ENCODE assay signal across 20 cellular contexts in the genomic region with DNA sequence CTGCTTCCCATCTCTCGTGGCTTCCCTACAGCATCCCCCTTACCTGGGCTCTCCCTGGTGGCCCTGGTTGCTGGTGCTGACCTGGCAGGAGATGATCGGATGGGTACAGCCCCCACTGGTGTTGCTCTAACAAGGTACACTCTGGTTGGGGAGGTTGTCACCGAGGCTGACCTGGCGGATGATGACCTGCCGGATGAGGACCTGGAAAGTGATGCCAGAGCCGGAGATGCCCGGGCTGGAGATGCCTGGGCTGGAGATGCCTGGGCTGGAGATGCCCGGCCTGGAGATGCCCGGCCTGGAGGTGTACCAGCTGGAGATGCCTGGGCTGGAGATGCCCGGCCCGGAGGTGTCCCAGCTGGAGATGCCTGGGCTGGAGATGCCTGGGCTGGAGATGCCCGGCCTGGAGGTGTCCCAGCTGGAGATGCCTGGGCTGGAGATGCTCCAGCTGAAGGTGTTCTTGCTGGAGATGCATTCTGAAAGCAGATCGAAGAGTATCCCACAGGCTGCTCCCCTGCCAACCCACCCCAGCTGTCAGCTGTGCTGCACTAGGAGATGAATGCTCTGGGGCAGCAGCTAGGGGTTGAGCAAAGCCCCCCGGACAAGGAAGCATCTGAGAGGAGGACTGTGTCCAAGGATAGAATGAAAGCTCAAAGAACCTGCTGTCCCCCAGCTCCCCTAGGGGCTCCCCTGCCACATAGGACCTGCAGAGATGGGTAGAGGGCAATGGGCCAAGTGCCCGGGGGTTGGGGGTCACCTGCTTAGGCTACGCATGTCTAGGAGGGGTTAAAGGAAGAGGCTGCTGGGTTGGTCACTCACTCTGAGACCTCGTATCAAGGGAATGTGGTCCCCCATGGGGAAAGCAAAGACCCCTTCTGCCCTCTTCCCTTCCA. TPM values are rescaled to one million over a fixed set of nuclear protein-coding genes. Genes with fewer than 3 reads are reported as not detected.
A peak's percentile ranks its signal among the peaks of the same experiment; 100 is the strongest.
DNase-seq lines count a peak whose midpoint lies in the region; ATAC-seq and TF ChIP-seq lines count a peak whose summit lies in the region.
"Had no signal": no experiment of that assay in that cellular context is flagged by ENCODE, and none has a peak within 500 bp of the region (broad histone marks: within the 10 kb centered on the region; RNA-seq: fewer than 3 reads in every experiment).

No MANE protein-coding gene starts in this region.

- H3K36me3 ChIP-seq in thyroid gland = no peaks in the 10 kb centered on the region

- no peaks in the 10 kb centered on the region for H3K27me3 Mint-ChIP-seq in activated naive CD8-positive, alpha-beta T cell treated with anti-CD3 and anti-CD28 coated beads, Interleukin-2, amount 10 ng/mL, durations not matched to agents 7 days and 5 days
- no peaks in the 10 kb centered on the region for H3K27me3 Mint-ChIP-seq in activated naive CD8-positive, alpha-beta T cell treated with anti-CD3 and anti-CD28 coated beads for 36 hours
- H3K27me3 Mint-ChIP-seq in chondrocyte (ENCODE audit: low read depth) = peaks cover 27% of the 10 kb centered on the region

- intact Hi-C loops in thyroid gland (cut with DNase I) = no loop called here

- H3K4me3 Mint-ChIP-seq in activated naive CD8-positive, alpha-beta T cell treated with anti-CD3 and anti-CD28 coated beads, Interleukin-2, amount 10 ng/mL, durations not matched to agents 7 days and 5 days = no peak overlapping the region
- H3K4me3 Mint-ChIP-seq in activated naive CD8-positive, alpha-beta T cell treated with anti-CD3 and anti-CD28 coated beads for 36 hours = no peak overlapping the region
- no peak overlapping the region for H3K4me3 Mint-ChIP-seq in chondrocyte (ENCODE audit: unreplicated experiment)

- peak overlapping the region in 2 of 3 donors; percentile 28 to 58 for H3K27ac ChIP-seq in thyroid gland
- H3K27ac ChIP-seq: A549, KMS-11 had no signal

- no peaks in the 10 kb centered on the region for H3K9me3 ChIP-seq in thyroid gland
- H3K9me3 ChIP-seq: A549 had no signal

- no peak for ATAC-seq in activated naive CD8-positive, alpha-beta T cell treated with anti-CD3 and anti-CD28 coated beads, Interleukin-2, amount 10 ng/mL, durations not matched to agents 7 days and 5 days (ENCODE audit: low read depth)
- ATAC-seq in omental fat pad (ENCODE audit: low FRiP score) (no peak), GM18517 (IDR thresholded peaks at IDR 0.05; ENCODE audit: unreplicated experiment) (no peak)
- ATAC-seq: A549, HepG2, PC-3 had no signal

- TF ChIP-seq POLR2A in thyroid gland (IDR thresholded peaks at IDR 0.05) = no peak

- H3K27ac Mint-ChIP-seq in activated naive CD8-positive, alpha-beta T cell treated with anti-CD3 and anti-CD28 coated beads, Interleukin-2, amount 10 ng/mL, durations not matched to agents 7 days and 5 days = no peak overlapping the region
- H3K27ac Mint-ChIP-seq in activated naive CD8-positive, alpha-beta T cell treated with anti-CD3 and anti-CD28 coated beads for 36 hours = no peak overlapping the region
- H3K27ac Mint-ChIP-seq in chondrocyte (ENCODE audit: unreplicated experiment) = no peak overlapping the region

- 86 to 87% methylated on average over 13 to 15 of the region's 17 CpGs for WGBS in thyroid gland, 2 donors

- H3K36me3 Mint-ChIP-seq in activated naive CD8-positive, alpha-beta T cell treated with anti-CD3 and anti-CD28 coated beads, Interleukin-2, amount 10 ng/mL, durations not matched to agents 7 days and 5 days = no peaks in the 10 kb centered on the region
- no peaks in the 10 kb centered on the region for H3K36me3 Mint-ChIP-seq in activated naive CD8-positive, alpha-beta T cell treated with anti-CD3 and anti-CD28 coated beads for 36 hours
- H3K36me3 Mint-ChIP-seq in chondrocyte (ENCODE audit: low read depth) = no peaks in the 10 kb centered on the region

- peaks cover 5 to 15% of the 10 kb centered on the region in 2 donors for H3K4me1 ChIP-seq in thyroid gland
- H3K4me1 ChIP-seq: A549 had no signal

- peaks cover 3% of the 10 kb centered on the region for H3K4me1 Mint-ChIP-seq in activated naive CD8-positive, alpha-beta T cell treated with anti-CD3 and anti-CD28 coated beads, Interleukin-2, amount 10 ng/mL, durations not matched to agents 7 days and 5 days
- peaks cover 7% of the 10 kb centered on the region for H3K4me1 Mint-ChIP-seq in activated naive CD8-positive, alpha-beta T cell treated with anti-CD3 and anti-CD28 coated beads for 36 hours
- no peaks in the 10 kb centered on the region for H3K4me1 Mint-ChIP-seq in chondrocyte (ENCODE audit: low read depth)

- H3K4me3 ChIP-seq in thyroid gland (replicated peaks in 1 of 3) = no peak overlapping the region
- H3K4me3 ChIP-seq: A549 had no signal

- DNase-seq in activated naive CD8-positive, alpha-beta T cell treated with anti-CD3 and anti-CD28 coated beads, Interleukin-2, amount 10 ng/mL, durations not matched to agents 7 days and 5 days = peak; percentile 22
- DNase-seq in activated naive CD8-positive, alpha-beta T cell treated with anti-CD3 and anti-CD28 coated beads for 36 hours = no peak
- DNase-seq in chondrocyte (ENCODE audit: low spot score) (peak; percentile 72), omental fat pad (ENCODE audit: low spot score) (peak; percentile 12), thyroid gland (no peak), COR-L47 (lab: John Stamatoyannopoulos, UW) (no peak), glomerular visceral epithelial cell (ENCODE audit: extremely low spot score) (no peak)
- DNase-seq: C1 segment of cervical spinal cord, GF-D8, NCI-H1048, NCI-H146, NCI-H2081, NCI-H748 treated with DMSO at 0.1 percent for 48 hours, PC-3 had no signal

- H3K9me3 Mint-ChIP-seq in activated naive CD8-positive, alpha-beta T cell treated with anti-CD3 and anti-CD28 coated beads, Interleukin-2, amount 10 ng/mL, durations not matched to agents 7 days and 5 days = no peaks in the 10 kb centered on the region
- no peaks in the 10 kb centered on the region for H3K9me3 Mint-ChIP-seq in activated naive CD8-positive, alpha-beta T cell treated with anti-CD3 and anti-CD28 coated beads for 36 hours
- no peaks in the 10 kb centered on the region for H3K9me3 Mint-ChIP-seq in chondrocyte (ENCODE audit: low read depth)

- no peak for TF ChIP-seq CTCF in chondrocyte (IDR thresholded peaks at IDR 0.05)
- no peak for TF ChIP-seq CTCF in omental fat pad (IDR thresholded peaks at IDR 0.05)
- no peak for TF ChIP-seq CTCF in thyroid gland (IDR thresholded peaks at IDR 0.05)

- POLR2A ChIA-PET in activated naive CD8-positive, alpha-beta T cell treated with anti-CD3 and anti-CD28 coated beads, Interleukin-2, amount 10 ng/mL, durations not matched to agents 7 days and 5 days (lab: Charles Lee) = interaction anchor here (0.8 to 0.9 kb wide), 2 partner anchors 9 to 12 kb away, joined by 3 read pairs; no protein-coding TSS in a partner anchor

- H3K27me3 ChIP-seq in thyroid gland = no peaks in the 10 kb centered on the region

RNA-seq across cellular contexts. Expression of a gene that starts 10.6 kb away (rescaled TPM):
- 1 to 10 TPM; 2.7 to 5.0 TPM for total RNA-seq in activated naive CD8-positive, alpha-beta T cell treated with anti-CD3 and anti-CD28 coated beads, Interleukin-2, amount 10 ng/mL, durations not matched to agents 7 days and 5 days
- 1 to 10 TPM; 1.9 to 3.4 TPM for total RNA-seq in activated naive CD8-positive, alpha-beta T cell treated with anti-CD3 and anti-CD28 coated beads for 36 hours
- total RNA-seq in chondrocyte (not detected in 3 replicates), omental fat pad (under 1 TPM in 1 of 4 donors, not detected in 3; 0.50 TPM), thyroid gland (10 to 100 TPM in 3 of 4 donors, 1 to 10 TPM in 1; 8.5 to 24.3 (median 13.0) TPM)
- total RNA-seq: HepG2, MCF 10A, NCI-H460 had no signal

RNA-seq across cellular contexts. Expression of a gene that starts 42.2 kb away (rescaled TPM):
- under 1 TPM in 1 of 2 experiments, not detected in 1; 0.31 TPM for total RNA-seq in activated naive CD8-positive, alpha-beta T cell treated with anti-CD3 and anti-CD28 coated beads, Interleukin-2, amount 10 ng/mL, durations not matched to agents 7 days and 5 days
- under 1 TPM in 1 of 2 experiments, not detected in 1; 0.18 TPM for total RNA-seq in activated naive CD8-positive, alpha-beta T cell treated with anti-CD3 and anti-CD28 coated beads for 36 hours
- 0.53 to 3.0 TPM (median 2.8 TPM) in 3 replicates for total RNA-seq in chondrocyte
- total RNA-seq in omental fat pad = 10 to 100 TPM; 21.5 to 79.9 (median 25.6) TPM
- 100 to 1,000 TPM in 2 of 4 donors, 10 to 100 TPM in 2; 34.2 to 143 (median 88.6) TPM for total RNA-seq in thyroid gland
- total RNA-seq: HepG2, MCF 10A, NCI-H460, PC-3 had no signal

Comparison
In these comparisons a context has a peak if more than half of its experiments do, and no peak if none do; other contexts are left out.
1. DNase-seq: peak in activated naive CD8-positive, alpha-beta T cell treated with anti-CD3 and anti-CD28 coated beads, Interleukin-2, amount 10 ng/mL, durations not matched to agents 7 days and 5 days (single experiment), chondrocyte (single experiment) and omental fat pad (single experiment); none in activated naive CD8-positive, alpha-beta T cell treated with anti-CD3 and anti-CD28 coated beads for 36 hours (single experiment), thyroid gland (0 of 2), COR-L47 (single experiment) and glomerular visceral epithelial cell (single experiment).